ENCODE assay signal across 26 cellular contexts in genomic region chr7:149103424-149103823, GRCh38.
"Had no signal": no experiment of that assay in that cellular context is flagged by ENCODE, and none has a peak within 500 bp of the region (broad histone marks: within the 10 kb centered on the region; RNA-seq: fewer than 3 reads in every experiment).

No MANE protein-coding gene starts in this region.

- H3K79me2 ChIP-seq: parathyroid adenoma had no signal

- ATAC-seq: effector memory CD8-positive, alpha-beta T cell; heart right ventricle; left cardiac atrium; left lung; naive thymus-derived CD4-positive, alpha-beta T cell; right lobe of liver; stimulated activated naive CD8-positive, alpha-beta T cell treated with anti-CD3 and anti-CD28 coated beads, Interleukin-15, amount 100 ng/mL, for 72 hours had no signal

- H3K27ac Mint-ChIP-seq: effector memory CD8-positive, alpha-beta T cell; neural progenitor cell; progenitor cell of endocrine pancreas; stimulated activated naive CD8-positive, alpha-beta T cell treated with anti-CD3 and anti-CD28 coated beads, Interleukin-15, amount 100 ng/mL, for 72 hours had no signal

- H3K4me1 ChIP-seq: esophagus squamous epithelium, heart right ventricle, left lung, neural progenitor cell, parathyroid adenoma, right lobe of liver, thyroid gland had no signal

- H3K27me3 ChIP-seq: esophagus squamous epithelium, heart right ventricle, left lung, neural progenitor cell, right lobe of liver, thyroid gland had no signal

- H3K27ac ChIP-seq: coronary artery, esophagus squamous epithelium, heart right ventricle, left lung, neural progenitor cell, parathyroid adenoma, right lobe of liver, thyroid gland had no signal

- H3K4me1 Mint-ChIP-seq: naive thymus-derived CD4-positive, alpha-beta T cell; neural progenitor cell; stimulated activated naive CD8-positive, alpha-beta T cell treated with anti-CD3 and anti-CD28 coated beads, Interleukin-15, amount 100 ng/mL, for 72 hours had no signal

- H3K4me3 ChIP-seq: coronary artery, esophagus squamous epithelium, heart right ventricle, left lung, neural progenitor cell, right lobe of liver, thyroid gland had no signal

- H3K4me2 ChIP-seq: neural progenitor cell had no signal

- DNase-seq: dermis blood vessel endothelial cell; effector memory CD8-positive, alpha-beta T cell; erythroblast; esophagus squamous epithelium; foreskin melanocyte; glutamatergic neuron; heart right ventricle; hippocampal formation; left cardiac atrium; mesenchymal stem cell; midbrain; naive thymus-derived CD4-positive, alpha-beta T cell; right lobe of liver; small intestine; stimulated activated CD4-positive, alpha-beta T cell treated with anti-CD3 and anti-CD28 coated beads, Interleukin-15, amount 100 ng/mL, for 24 hours; stimulated activated CD4-positive, alpha-beta T cell treated with anti-CD3 and anti-CD28 coated beads, Interleukin-2, amount 100 ng/mL, for 48 hours; stimulated activated naive CD4-positive, alpha-beta T cell; stimulated activated naive CD8-positive, alpha-beta T cell treated with anti-CD3 and anti-CD28 coated beads, Interleukin-15, amount 100 ng/mL, for 72 hours; thyroid gland; trophoblast cell had no signal

- H3K36me3 ChIP-seq: neural progenitor cell, right lobe of liver had no signal

- H3K9ac ChIP-seq: neural progenitor cell, parathyroid adenoma had no signal

- H2AFZ ChIP-seq: neural progenitor cell, parathyroid adenoma had no signal

- H3K9me3 ChIP-seq: esophagus squamous epithelium, heart right ventricle, left lung, right lobe of liver, thyroid gland had no signal

- H3K9me3 Mint-ChIP-seq: effector memory CD8-positive, alpha-beta T cell; naive thymus-derived CD4-positive, alpha-beta T cell; nephron; neural progenitor cell; stimulated activated naive CD8-positive, alpha-beta T cell treated with anti-CD3 and anti-CD28 coated beads, Interleukin-15, amount 100 ng/mL, for 72 hours had no signal

- H3K27me3 Mint-ChIP-seq: effector memory CD8-positive, alpha-beta T cell; naive thymus-derived CD4-positive, alpha-beta T cell; progenitor cell of endocrine pancreas; stimulated activated naive CD8-positive, alpha-beta T cell treated with anti-CD3 and anti-CD28 coated beads, Interleukin-15, amount 100 ng/mL, for 72 hours had no signal

- H3K4me3 Mint-ChIP-seq: effector memory CD8-positive, alpha-beta T cell; naive thymus-derived CD4-positive, alpha-beta T cell; nephron; neural progenitor cell; stimulated activated naive CD8-positive, alpha-beta T cell treated with anti-CD3 and anti-CD28 coated beads, Interleukin-15, amount 100 ng/mL, for 72 hours had no signal
